ENCODE assay signal across 31 cellular contexts in the genomic region with DNA sequence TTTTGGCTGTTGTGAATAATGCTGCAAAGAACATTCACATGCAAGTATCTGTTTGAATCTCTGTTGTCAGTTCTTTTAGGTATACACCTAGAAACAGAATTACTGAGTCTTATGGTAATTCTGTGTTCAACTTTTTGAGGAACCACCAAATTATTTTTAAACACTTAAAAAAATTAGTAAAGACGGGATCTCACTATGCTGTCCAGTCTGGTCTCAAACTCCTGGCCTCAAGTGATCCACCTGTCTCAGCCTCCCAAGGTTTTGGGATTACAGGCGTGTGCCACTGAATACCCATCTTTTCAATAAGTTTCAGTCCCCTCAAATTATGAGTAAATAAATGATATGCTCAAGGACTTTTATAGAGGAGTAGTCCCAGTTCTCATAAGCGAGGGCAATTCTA. TPM values are rescaled to one million over a fixed set of nuclear protein-coding genes. Genes with fewer than 3 reads are reported as not detected.
"Had no signal": no experiment of that assay in that cellular context is flagged by ENCODE, and none has a peak within 500 bp of the region (broad histone marks: within the 10 kb centered on the region; RNA-seq: fewer than 3 reads in every experiment).

No MANE protein-coding gene starts in this region.

- H3K27me3 ChIP-seq: testis, thyroid gland, tibial nerve, upper lobe of left lung, upper lobe of right lung, uterus, vagina had no signal

- H3K4me3 ChIP-seq: stomach, suprapubic skin, testis, thoracic aorta, thyroid gland, tibial artery, tibial nerve, transverse colon, upper lobe of left lung, upper lobe of right lung, uterus, vagina had no signal

- H3K4me1 ChIP-seq: stomach, suprapubic skin, testis, thyroid gland, tibial artery, transverse colon, upper lobe of left lung, upper lobe of right lung, uterus, vagina had no signal

- H3K27ac ChIP-seq: stomach, suprapubic skin, testis, thoracic aorta, thyroid gland, tibial artery, tibial nerve, transverse colon, upper lobe of left lung, upper lobe of right lung, uterus, vagina had no signal

- ATAC-seq: stimulated activated effector memory CD8-positive, alpha-beta T cell treated with anti-CD3 and anti-CD28 coated beads, Interleukin-12 subunit alpha, Interleukin-12 subunit beta, amount 100 ng/mL, for 72 hours; stimulated activated memory B cell treated with anti-CD40 and anti-IgM and Interleukin-4, amounts not matched to agents 10 μg/mL and 1 μg/mL and 100 μg/mL, for 72 hours; stimulated activated naive B cell treated with anti-CD40 and anti-IgM and Interleukin-4, amounts not matched to agents 10 μg/mL and 1 μg/mL and 100 μg/mL, for 72 hours; stimulated activated naive CD8-positive, alpha-beta T cell treated with anti-CD3 and anti-CD28 coated beads, Interleukin-15, amount 100 ng/mL, for 72 hours; stimulated activated naive CD8-positive, alpha-beta T cell treated with anti-CD3 and anti-CD28 coated beads, Interleukin-15, Interleukin-2, amounts not matched to agents 100 U/mL and 50 U/mL, for 24 hours; upper lobe of right lung had no signal

- H3K9me3 ChIP-seq: suprapubic skin, testis, thoracic aorta, thyroid gland, transverse colon, upper lobe of right lung, uterus, vagina had no signal

- FAIRE-seq: urothelium cell line had no signal

- DNase-seq: stimulated activated CD4-positive, alpha-beta T cell treated with anti-CD3 and anti-CD28 coated beads, Interleukin-2, amount 100 ng/mL, for 48 hours; stimulated activated CD4-positive, alpha-beta T cell treated with anti-CD3 and anti-CD28 coated beads, Interleukin-4, amount 100 ng/mL, for 1 hour; stimulated activated CD4-positive, alpha-beta T cell treated with anti-CD3 and anti-CD28 coated beads, Interleukin-4, amount 100 ng/mL, for 24 hours; stimulated activated CD4-positive, alpha-beta T cell treated with anti-CD3 and anti-CD28 coated beads, Interleukin-4, amount 100 ng/mL, for 4 hours; stimulated activated CD8-positive, alpha-beta memory T cell treated with anti-CD3 and anti-CD28 coated beads, Interleukin-4, amount 100 ng/mL, for 48 hours; stimulated activated naive B cell treated with anti-CD40 and anti-IgM and Interleukin-4, amounts not matched to agents 10 μg/mL and 1 μg/mL and 100 μg/mL, for 72 hours; stimulated activated naive CD4-positive, alpha-beta T cell; stimulated activated naive CD4-positive, alpha-beta T cell treated with Interleukin-2 at 50 U/mL for 16 hours; stimulated activated naive CD8-positive, alpha-beta T cell treated with anti-CD3 and anti-CD28 coated beads, Interleukin-15, amount 100 ng/mL, for 72 hours; stimulated activated naive CD8-positive, alpha-beta T cell treated with anti-CD3 and anti-CD28 coated beads, Interleukin-15, Interleukin-2, amounts not matched to agents 100 U/mL and 50 U/mL, for 24 hours; stomach; substantia nigra; testis; thyroid gland; tibial artery; transverse colon; trophoblast cell; upper lobe of left lung; upper lobe of right lung; uterus had no signal

- H3K36me3 ChIP-seq: stomach, suprapubic skin, thoracic aorta, thyroid gland, tibial artery, tibial nerve, transverse colon, upper lobe of left lung, upper lobe of right lung, uterus, vagina had no signal

RNA-seq across cellular contexts. Expression of a gene that starts 17.5 kb away (rescaled TPM):
- total RNA-seq: stomach, subcutaneous adipose tissue, suprapubic skin, temporal lobe, thoracic aorta, thyroid gland, tibial nerve, transverse colon, upper lobe of right lung, ureter, urinary bladder, vagina had no signal
- polyA plus RNA-seq: stomach, urinary bladder had no signal
